ENCODE assay signal across 20 cellular contexts in genomic region chr7:28771901-28772622, GRCh38.
A peak's percentile ranks its signal among the peaks of the same experiment; 100 is the strongest.
DNase-seq lines count a peak whose midpoint lies in the region; ATAC-seq and TF ChIP-seq lines count a peak whose summit lies in the region.
"Had no signal": no experiment of that assay in that cellular context is flagged by ENCODE, and none has a peak within 500 bp of the region (broad histone marks: within the 10 kb centered on the region; RNA-seq: fewer than 3 reads in every experiment).

No MANE protein-coding gene starts in this region.

- H3K4me1 ChIP-seq in right atrium auricular region (no peaks in the 10 kb centered on the region), Panc1 (ENCODE audit: control insufficient read depth, insufficient read depth, low read length) (no peaks in the 10 kb centered on the region), transverse colon (peaks cover 0 to 33% (median 8%) of the 10 kb centered on the region in 4 donors), OCI-LY7 (ENCODE audit: insufficient read depth, low read length, poor library complexity, severe bottlenecking) (no peaks in the 10 kb centered on the region)
- H3K4me1 ChIP-seq: SJSA1 had no signal

- 74 to 80% methylated on average over 6 to 14 of the region's 14 CpGs for WGBS in transverse colon (ENCODE audit: low coverage in 1 of 2), 2 donors

- DNase-seq in left ventricle myocardium superior (no peak), right atrium auricular region (ENCODE audit: low spot score) (no peak), Panc1 (ENCODE audit: low read depth, low spot score) (no peak), kidney tubule cell (ENCODE audit: low spot score) (peak; percentile 30), transverse colon (no peak), HT-29 (ENCODE audit: low spot score) (no peak), OCI-LY7 (ENCODE audit: low spot score) (no peak)
- no peak for DNase-seq in activated T-cell treated with anti-CD3 and anti-CD28 coated beads, Interleukin-2, amount 50 U/mL, for 48 hours
- DNase-seq: CD4-positive, CD25-positive, alpha-beta regulatory T cell; COR-L47; DMS153; EL; MM.1S; NCI-H1092 treated with DMSO at 0.1 percent for 48 hours; NCI-H146; NCI-H2081 treated with DMSO at 0.1 percent for 48 hours; NCI-H774; PC-9 had no signal

- POLR2A ChIA-PET in Panc1 (lab: Charles Lee) (no interaction called here), OCI-LY7 (lab: Charles Lee) (no interaction called here)

- BruUV-seq in Panc1 (replicated peaks; lab: Mats Ljungman, UMichigan) (no TSS peak), OCI-LY7 (replicated peaks; lab: Mats Ljungman, UMichigan) (no TSS peak)

- no peaks in the 10 kb centered on the region for H3K9me2 ChIP-seq in OCI-LY7 (ENCODE audit: insufficient read depth, low read length)

- in situ Hi-C loops in Panc1 (cut with HindIII; ENCODE audit: low pct_unique_long_range_greater_than_20kb, low sequenced_read_pairs) (no loop called here), transverse colon (cut with MboI; ENCODE audit: low pct_ligation_motif_present in 1 of 4, low pct_unique_long_range_greater_than_20kb in 1 of 4, low sequenced_read_pairs in 3 of 4) (no loop called here)

- peak; percentile 22 for ATAC-seq in left ventricle myocardium superior
- peak; percentile 53; the same call in 1 of the 2 replicates for ATAC-seq in Panc1
- ATAC-seq: GM12878 had no signal

- no peak overlapping the region for H2AFZ ChIP-seq in OCI-LY7 (ENCODE audit: low read length)
- H2AFZ ChIP-seq: PC-9 had no signal

- H3K4me3 ChIP-seq in right atrium auricular region (no peak overlapping the region), Panc1 (ENCODE audit: low read depth in 2 of 2, low read length in 2 of 2) (peak overlapping the region in 1 of 2 experiments; percentile 23; a peak in 1 of 4 replicates), transverse colon (peak overlapping the region in 3 of 4 donors; percentile 0 to 48 (median 17)), OCI-LY7 (ENCODE audit: low read depth, low read length, poor library complexity, severe bottlenecking) (no peak overlapping the region)
- H3K4me3 ChIP-seq: GM12878, PC-9, SJSA1 had no signal

- TF ChIP-seq EP300 in transverse colon (IDR thresholded peaks at IDR 0.05; ENCODE audit: low read depth) = no peak

- intact Hi-C loops in left ventricle myocardium superior (cut with micrococcal nuclease) (no loop called here), Panc1 (cut with micrococcal nuclease; ENCODE audit: unreplicated experiment) (no loop called here), transverse colon (cut with DNase I; ENCODE audit: low total_unique reads) (no loop called here), OCI-LY7 (cut with micrococcal nuclease; ENCODE audit: unreplicated experiment) (no loop called here)

- no peaks in the 10 kb centered on the region for H3K79me2 ChIP-seq in OCI-LY7 (ENCODE audit: insufficient read depth, low read depth, low read length)

- H3K27me3 ChIP-seq in right atrium auricular region (no peaks in the 10 kb centered on the region), Panc1 (ENCODE audit: control insufficient read depth, insufficient read depth, low read length) (no peaks in the 10 kb centered on the region), transverse colon (no peaks in the 10 kb centered on the region)
- H3K27me3 ChIP-seq: SJSA1 had no signal

- CTCF ChIA-PET in Panc1 (lab: Charles Lee) (no interaction called here), OCI-LY7 (lab: Charles Lee; ENCODE audit: unreplicated experiment) (no interaction called here)

- H3K36me3 ChIP-seq in right atrium auricular region = no peaks in the 10 kb centered on the region
- H3K36me3 ChIP-seq in Panc1 (ENCODE audit: control insufficient read depth, insufficient read depth, low read length) = no peaks in the 10 kb centered on the region
- no peaks in the 10 kb centered on the region for H3K36me3 ChIP-seq in transverse colon
- H3K36me3 ChIP-seq in OCI-LY7 (ENCODE audit: insufficient read depth, low read length) = no peaks in the 10 kb centered on the region
- H3K36me3 ChIP-seq: SJSA1 had no signal

- H3K4me2 ChIP-seq in OCI-LY7 (ENCODE audit: low read length) = no peak overlapping the region
- H3K4me2 ChIP-seq: PC-9 had no signal

- TF ChIP-seq CTCF in right atrium auricular region (IDR thresholded peaks at IDR 0.05) (no peak), Panc1 (IDR thresholded peaks at IDR 0.05) (no peak), transverse colon (IDR thresholded peaks at IDR 0.05) (no peak), OCI-LY7 (conservative IDR thresholded peaks at IDR 0.05; ENCODE audit: low read length) (no peak)

- no peak overlapping the region for H3K27ac ChIP-seq in right atrium auricular region
- no peak overlapping the region for H3K27ac ChIP-seq in Panc1 (ENCODE audit: low read length)
- H3K27ac ChIP-seq in transverse colon = peak overlapping the region in 3 of 4 donors; percentile 48 to 83 (median 50)
- H3K27ac ChIP-seq in OCI-LY7 (ENCODE audit: low read depth, low read length, poor library complexity, severe bottlenecking) = no peak overlapping the region
- H3K27ac ChIP-seq: PC-9, SJSA1 had no signal

- TF ChIP-seq POLR2A in transverse colon (IDR thresholded peaks at IDR 0.05) = peak; percentile 22

- no peaks in the 10 kb centered on the region; the same call in 1 of the 2 replicates for H4K20me1 ChIP-seq in OCI-LY7 (ENCODE audit: insufficient read depth, low read length)

- H3K9me3 ChIP-seq in right atrium auricular region (no peaks in the 10 kb centered on the region), Panc1 (ENCODE audit: control insufficient read depth, insufficient read depth, low read depth, low read length) (no peaks in the 10 kb centered on the region), transverse colon (no peaks in the 10 kb centered on the region), OCI-LY7 (ENCODE audit: low read length) (no peaks in the 10 kb centered on the region)
- H3K9me3 ChIP-seq: SJSA1 had no signal

Comparison
In these comparisons a context has a peak if more than half of its experiments do, and no peak if none do; other contexts are left out.
1. H3K27ac ChIP-seq: peak in transverse colon (3 of 4); none in right atrium auricular region (0 of 2), Panc1 (single experiment) and OCI-LY7 (single experiment).
2. H3K4me3 ChIP-seq: peak in transverse colon (3 of 4); none in right atrium auricular region (0 of 2) and OCI-LY7 (single experiment).